ENCODE assay signal across 8 cellular contexts in the genomic region with DNA sequence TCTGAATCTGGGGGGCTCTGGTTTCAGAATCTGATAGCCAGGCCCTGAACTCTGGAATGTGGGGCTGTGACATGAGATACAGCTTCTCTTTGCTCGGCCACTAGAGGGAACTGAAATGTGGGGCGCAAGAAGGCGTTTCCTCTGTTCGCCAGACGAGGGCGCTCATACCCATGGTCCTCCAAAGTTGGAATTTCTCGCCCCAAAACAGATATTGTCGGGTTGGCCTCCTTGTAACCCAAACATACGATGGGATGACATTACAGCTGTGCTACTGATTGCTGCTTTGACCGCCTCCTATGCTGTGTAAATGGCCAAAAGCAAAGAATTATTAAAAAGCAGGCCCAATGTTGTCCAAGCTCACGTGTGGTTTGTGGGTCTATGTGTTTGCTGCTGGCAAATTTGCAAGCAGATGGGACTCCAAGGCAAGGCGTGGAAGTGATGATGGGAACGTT. TPM values are rescaled to one million over a fixed set of nuclear protein-coding genes. Genes with fewer than 3 reads are reported as not detected.
DNase-seq lines count a peak whose midpoint lies in the region; ATAC-seq and TF ChIP-seq lines count a peak whose summit lies in the region.

No MANE protein-coding gene starts in this region.

- no peak overlapping the region for H2AFZ ChIP-seq in GM23338

- no peaks in the 10 kb centered on the region for H3K27me3 ChIP-seq in BLaER1 treated with 17β-estradiol and CSF1 and Interleukin-3, amounts not matched to agents 10 nM and 100 nM
- no peaks in the 10 kb centered on the region for H3K27me3 ChIP-seq in GM23338 (ENCODE audit: insufficient read depth)

- DNase-seq in GM23338 (ENCODE audit: low spot score) (peak; percentile 93), NCI-H69 (lab: John Stamatoyannopoulos, UW) (peak; percentile 83), mesothelial cell of epicardium (ENCODE audit: low spot score in 2 of 2, unreplicated experiment in 2 of 2) (peak in 1 of 2 experiments; percentile 73)
- peak; percentile 69 to 72 for DNase-seq in activated CD4-positive, alpha-beta T cell treated with anti-CD3 and anti-CD28 coated beads, Interleukin-2, amount 50 U/mL, for 4 hours
- DNase-seq in effector CD4-positive, alpha-beta T cell = peak; percentile 71
- peak; percentile 52 for DNase-seq in stimulated activated CD8-positive, alpha-beta memory T cell treated with anti-CD3 and anti-CD28 coated beads, Interleukin-4, amount 100 ng/mL, for 24 hours (ENCODE audit: low read depth)

- H3K4me3 Mint-ChIP-seq in GM23338 (no peak overlapping the region), mesothelial cell of epicardium (no peak overlapping the region)

- ATAC-seq in GM23338 = peak; percentile 95
- no peak for ATAC-seq in GM19467 (IDR thresholded peaks at IDR 0.05; ENCODE audit: unreplicated experiment)

- H3K9ac ChIP-seq in BLaER1 treated with 17β-estradiol and CSF1 and Interleukin-3, amounts not matched to agents 10 nM and 100 nM = no peak overlapping the region

- peaks cover 0 to 18% (median 0%) of the 10 kb centered on the region in 11 experiments; a peak in 8 of 22 replicates for H3K9me3 ChIP-seq in BLaER1 treated with 17β-estradiol and CSF1 and Interleukin-3, amounts not matched to agents 10 nM and 100 nM (replicated peaks in 1 of 11)

- no peaks in the 10 kb centered on the region for H3K79me2 ChIP-seq in GM23338 (replicated peaks; ENCODE audit: insufficient read depth)

- no peaks in the 10 kb centered on the region for H3K36me3 ChIP-seq in BLaER1 treated with 17β-estradiol and CSF1 and Interleukin-3, amounts not matched to agents 10 nM and 100 nM
- no peaks in the 10 kb centered on the region for H3K36me3 ChIP-seq in GM23338 (ENCODE audit: insufficient read depth)

- no peaks in the 10 kb centered on the region for H3K9me2 ChIP-seq in GM23338 (ENCODE audit: insufficient read depth)

- H3F3A ChIP-seq in GM23338 (replicated peaks; ENCODE audit: low read depth) = no peaks in the 10 kb centered on the region

- TF ChIP-seq CTCF in GM23338 (conservative IDR thresholded peaks at IDR 0.05; ENCODE audit: low read depth in 2 of 2) = peak; percentile 100
- peak; percentile 87 for TF ChIP-seq CTCF in mesothelial cell of epicardium (IDR thresholded peaks at IDR 0.05; ENCODE audit: unreplicated experiment)

- peak overlapping the region in 9 of 11 experiments; percentile 2 to 59 (median 37); a peak in 13 of 22 replicates for H3K4me2 ChIP-seq in BLaER1 treated with 17β-estradiol and CSF1 and Interleukin-3, amounts not matched to agents 10 nM and 100 nM
- no peak overlapping the region for H3K4me2 ChIP-seq in GM23338

- H3K36me3 Mint-ChIP-seq in GM23338 (ENCODE audit: low read depth) (no peaks in the 10 kb centered on the region), mesothelial cell of epicardium (no peaks in the 10 kb centered on the region)

- peaks cover 0 to 27% (median 22%) of the 10 kb centered on the region in 10 experiments; a peak in 15 of 20 replicates for H3K4me1 ChIP-seq in BLaER1 treated with 17β-estradiol and CSF1 and Interleukin-3, amounts not matched to agents 10 nM and 100 nM
- no peaks in the 10 kb centered on the region for H3K4me1 ChIP-seq in GM23338 (ENCODE audit: insufficient read depth)

- H3K4me3 ChIP-seq in BLaER1 treated with 17β-estradiol and CSF1 and Interleukin-3, amounts not matched to agents 10 nM and 100 nM = no peak overlapping the region
- no peak overlapping the region for H3K4me3 ChIP-seq in GM23338

- no peak overlapping the region for H3K27ac ChIP-seq in BLaER1 treated with 17β-estradiol and CSF1 and Interleukin-3, amounts not matched to agents 10 nM and 100 nM
- H3K27ac ChIP-seq in GM23338 (ENCODE audit: low read depth) = no peak overlapping the region

- H3K4me1 Mint-ChIP-seq in GM23338 = peaks cover 13% of the 10 kb centered on the region
- H3K4me1 Mint-ChIP-seq in mesothelial cell of epicardium = peaks cover 6% of the 10 kb centered on the region

- H3K27ac Mint-ChIP-seq in GM23338 = no peak overlapping the region
- H3K27ac Mint-ChIP-seq in mesothelial cell of epicardium = no peak overlapping the region

- H3K9me3 Mint-ChIP-seq in GM23338 = no peaks in the 10 kb centered on the region
- H3K9me3 Mint-ChIP-seq in mesothelial cell of epicardium = peaks cover 6% of the 10 kb centered on the region

- H4K20me1 ChIP-seq in BLaER1 treated with 17β-estradiol and CSF1 and Interleukin-3, amounts not matched to agents 10 nM and 100 nM = no peaks in the 10 kb centered on the region
- H4K20me1 ChIP-seq in GM23338 (replicated peaks; ENCODE audit: insufficient read depth) = no peaks in the 10 kb centered on the region

- H3K27me3 Mint-ChIP-seq in GM23338 (ENCODE audit: insufficient read depth, low read depth, poor library complexity) (peaks cover 4% of the 10 kb centered on the region), mesothelial cell of epicardium (ENCODE audit: low read depth) (no peaks in the 10 kb centered on the region)

TF ChIP-seq in GM23338, 12 proteins besides CTCF, POLR2A, EP300 and RAD21:
- TF ChIP-seq ZNF114 (CRISPR knock-in tag; IDR thresholded peaks at IDR 0.05) (no peak), CREB1 (CRISPR knock-in tag; IDR thresholded peaks at IDR 0.05; ENCODE audit: low read depth) (peak; percentile 44; the same call in 1 of the 2 replicates)

RNA-seq across cellular contexts. Expression of a gene that starts 13.1 kb away (rescaled TPM):
- total RNA-seq in GM23338 (2014; rRNA removed; shearing (Covaris generic)) = 34.0 and 41.8 TPM in 2 replicates
- polyA plus RNA-seq in GM23338 (2016; fragmentation: Nextera tagmentation; extraction: Ambion mirVana) = 18.9 and 19.1 TPM in 2 replicates
- 136 to 144 TPM (median 140 TPM) in 3 replicates for total RNA-seq in mesothelial cell of epicardium
